Comparison of ENCODE assay signal across 22 cellular contexts in the genomic region with DNA sequence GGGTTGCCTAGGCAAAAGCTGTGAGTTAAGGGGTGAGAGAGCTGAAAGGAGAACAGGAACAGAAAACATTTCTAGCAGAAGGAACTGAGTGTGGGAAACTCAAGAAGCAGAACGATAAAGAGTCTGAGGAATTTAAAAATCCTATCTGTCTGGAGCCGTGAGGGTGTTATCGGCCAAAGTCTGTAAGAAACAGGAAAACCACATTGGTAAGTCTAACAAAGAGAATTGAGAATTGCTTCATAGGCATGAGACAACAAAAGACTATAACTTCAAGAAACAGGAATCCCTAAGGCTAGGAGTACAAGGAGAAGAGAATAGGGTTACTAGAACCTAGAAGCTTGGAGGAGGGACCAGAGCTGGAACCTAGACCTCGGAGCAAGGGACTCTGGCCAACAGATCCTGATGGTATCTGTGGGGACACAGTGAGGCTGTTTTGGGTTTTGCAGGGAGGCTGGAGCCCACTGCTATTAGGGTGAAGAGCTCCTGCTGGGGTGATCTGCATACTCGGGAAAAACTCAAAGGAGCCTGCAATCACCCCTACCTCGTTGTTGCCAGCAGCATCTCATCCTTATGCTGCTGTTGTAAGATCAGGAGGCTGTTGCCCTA.
A peak's percentile ranks its signal among the peaks of the same experiment; 100 is the strongest.
DNase-seq lines count a peak whose midpoint lies in the region; ATAC-seq lines count a peak whose summit lies in the region.
"Had no signal": no experiment of that assay in that cellular context is flagged by ENCODE, and none has a peak within 500 bp of the region (broad histone marks: within the 10 kb centered on the region; RNA-seq: fewer than 3 reads in every experiment).

No MANE protein-coding gene starts in this region.

- peak; percentile 24 for DNase-seq in GF-D8 (lab: John Stamatoyannopoulos, UW)
- peak; percentile 52 for DNase-seq in NOMO-1 treated with dmso at 0.1 percent for 144 hours (lab: John Stamatoyannopoulos, UW; ENCODE audit: unreplicated experiment)
- peak; percentile 87 for DNase-seq in amniotic epithelial cell (ENCODE audit: low read depth)
- DNase-seq in NCI-H526 (lab: John Stamatoyannopoulos, UW), result no peak
- DNase-seq in midbrain (lab: John Stamatoyannopoulos, UW), result no peak
- no peak for DNase-seq in ecto neural progenitor cell (ENCODE audit: low spot score)
- DNase-seq: activated CD4-positive, alpha-beta T cell treated with anti-CD3 and anti-CD28 coated beads for 36 hours; CD8-positive, alpha-beta memory T cell; glutamatergic neuron; immature natural killer cell; left lung; NCI-H1417; NCI-H524; PC-9; SJCRH30; stimulated activated CD4-positive, alpha-beta T cell treated with anti-CD3 and anti-CD28 coated beads, Interleukin-2, amount 100 ng/mL, for 24 hours; stimulated activated naive CD4-positive, alpha-beta T cell treated with Interleukin-2 at 50 U/mL for 16 hours; tibial artery had no signal

- ATAC-seq in GM19324 (IDR thresholded peaks at IDR 0.05; ENCODE audit: low FRiP score, unreplicated experiment), result no peak
- ATAC-seq: activated CD4-positive, alpha-beta T cell treated with anti-CD3 and anti-CD28 coated beads for 36 hours; activated naive CD4-positive, alpha-beta T cell treated with anti-CD3 and anti-CD28 coated beads, Interleukin-2, amount 50 U/mL, for 72 hours; left lung had no signal

- no peaks in the 10 kb centered on the region for H3K36me3 ChIP-seq in muscle layer of colon (ENCODE audit: insufficient read depth, low read length)
- H3K36me3 ChIP-seq: left lung, prostate gland, SJCRH30, tibial artery had no signal

- H3K4me3 ChIP-seq in muscle layer of colon (ENCODE audit: low read depth in 1 of 2, low read length in 2 of 2), result no peak overlapping the region
- H3K4me3 ChIP-seq: left lung, PC-9, prostate gland, SJCRH30, tibial artery had no signal

- H3K27ac ChIP-seq in muscle layer of colon (ENCODE audit: low read depth, low read length), result peak overlapping the region; percentile 60
- H3K27ac ChIP-seq: left lung, PC-9, prostate gland, SJCRH30, tibial artery had no signal

- peaks cover 35% of the 10 kb centered on the region for H3K4me1 ChIP-seq in muscle layer of colon (ENCODE audit: insufficient read depth, low read length)
- H3K4me1 ChIP-seq: left lung, prostate gland, SJCRH30, tibial artery had no signal

- no peaks in the 10 kb centered on the region for H3K27me3 ChIP-seq in muscle layer of colon (ENCODE audit: control insufficient read depth in 1 of 2, insufficient read depth in 2 of 2, low read length in 2 of 2)
- H3K27me3 ChIP-seq: left lung, SJCRH30, tibial artery had no signal

- H3K9ac ChIP-seq in muscle layer of colon (ENCODE audit: low read length), result no peak overlapping the region

- no peaks in the 10 kb centered on the region for H3K9me3 ChIP-seq in muscle layer of colon (ENCODE audit: low read length)
- H3K9me3 ChIP-seq: left lung, prostate gland, SJCRH30, tibial artery had no signal

Comparison
In these comparisons a context has a peak if more than half of its experiments do, and no peak if none do; other contexts are left out.
1. DNase-seq: peak in GF-D8 (single experiment), NOMO-1 treated with dmso at 0.1 percent for 144 hours (single experiment) and amniotic epithelial cell (single experiment); none in NCI-H526 (0 of 2), midbrain (single experiment) and ecto neural progenitor cell (single experiment).